ENCODE assay signal across 18 cellular contexts in genomic region chr9:134125413-134126095, GRCh38. TPM values are rescaled to one million over a fixed set of nuclear protein-coding genes. Genes with fewer than 3 reads are reported as not detected.
DNase-seq lines count a peak whose midpoint lies in the region; ATAC-seq and TF ChIP-seq lines count a peak whose summit lies in the region.
"Had no signal": no experiment of that assay in that cellular context is flagged by ENCODE, and none has a peak within 500 bp of the region (broad histone marks: within the 10 kb centered on the region; RNA-seq: fewer than 3 reads in every experiment).

No MANE protein-coding gene starts in this region.

- H3K79me2 ChIP-seq in neural progenitor cell (ENCODE audit: low read depth): no peaks in the 10 kb centered on the region

- no peaks in the 10 kb centered on the region for H3K36me3 Mint-ChIP-seq in neural progenitor cell
- no peaks in the 10 kb centered on the region for H3K36me3 Mint-ChIP-seq in activated naive CD8-positive, alpha-beta T cell treated with anti-CD3 and anti-CD28 coated beads for 36 hours

- no peak overlapping the region for H3K4me2 ChIP-seq in neural progenitor cell

- H3K9ac ChIP-seq in neural progenitor cell: no peak overlapping the region

- no peaks in the 10 kb centered on the region for H3K9me3 ChIP-seq in right atrium auricular region
- H3K9me3 ChIP-seq in neural progenitor cell (ENCODE audit: low read depth): no peaks in the 10 kb centered on the region
- H3K9me3 ChIP-seq: HAP-1 had no signal

- H4K20me1 ChIP-seq in neural progenitor cell (ENCODE audit: low read depth): no peaks in the 10 kb centered on the region

- ATAC-seq in left ventricle myocardium superior (no peak), esophagus mucosa (peak; percentile 21)

- peaks cover 15% of the 10 kb centered on the region for H3K4me1 Mint-ChIP-seq in neural progenitor cell
- peaks cover 2% of the 10 kb centered on the region for H3K4me1 Mint-ChIP-seq in activated naive CD8-positive, alpha-beta T cell treated with anti-CD3 and anti-CD28 coated beads for 36 hours

- peak; percentile 29 for DNase-seq in left ventricle myocardium superior
- no peak for DNase-seq in right atrium auricular region (ENCODE audit: low spot score)
- DNase-seq in neural progenitor cell (ENCODE audit: low spot score): no peak
- no peak for DNase-seq in activated naive CD8-positive, alpha-beta T cell treated with anti-CD3 and anti-CD28 coated beads for 36 hours
- no peak for DNase-seq in NCI-H748 (lab: John Stamatoyannopoulos, UW; ENCODE audit: unreplicated experiment)
- no peak for DNase-seq in HT-29 (ENCODE audit: low spot score)
- DNase-seq: AML-193; Calu3; CD4-positive, alpha-beta T cell; DMS79 treated with DMSO at 0.1 percent for 48 hours; IMR-90; NCI-H1417 treated with DMSO at 0.1 percent for 48 hours; NCI-H2029 treated with DMSO at 0.1 percent for 48 hours; NCI-H226; NCI-H526 had no signal

- H3F3A ChIP-seq in neural progenitor cell (ENCODE audit: low read depth): peaks cover 13% of the 10 kb centered on the region

- H3K36me3 ChIP-seq in right atrium auricular region (no peaks in the 10 kb centered on the region), neural progenitor cell (no peaks in the 10 kb centered on the region)
- H3K36me3 ChIP-seq: HAP-1 had no signal

- no peak overlapping the region for H3K4me3 Mint-ChIP-seq in neural progenitor cell
- no peak overlapping the region for H3K4me3 Mint-ChIP-seq in activated naive CD8-positive, alpha-beta T cell treated with anti-CD3 and anti-CD28 coated beads for 36 hours
- H3K4me3 Mint-ChIP-seq: CD4-positive, alpha-beta T cell had no signal

- H3K9me3 Mint-ChIP-seq in neural progenitor cell: peaks cover 3% of the 10 kb centered on the region
- H3K9me3 Mint-ChIP-seq in activated naive CD8-positive, alpha-beta T cell treated with anti-CD3 and anti-CD28 coated beads for 36 hours: no peaks in the 10 kb centered on the region
- H3K9me3 Mint-ChIP-seq: CD4-positive, alpha-beta T cell had no signal

- H3K27ac ChIP-seq in right atrium auricular region: no peak overlapping the region
- H3K27ac ChIP-seq in neural progenitor cell: no peak overlapping the region

- H3K4me1 ChIP-seq in right atrium auricular region (no peaks in the 10 kb centered on the region), neural progenitor cell (peaks cover 12% of the 10 kb centered on the region)
- H3K4me1 ChIP-seq: HAP-1 had no signal

- H3K27me3 Mint-ChIP-seq in neural progenitor cell (ENCODE audit: insufficient read depth, low read depth): peaks cover 2% of the 10 kb centered on the region
- no peaks in the 10 kb centered on the region for H3K27me3 Mint-ChIP-seq in activated naive CD8-positive, alpha-beta T cell treated with anti-CD3 and anti-CD28 coated beads for 36 hours
- H3K27me3 Mint-ChIP-seq: CD4-positive, alpha-beta T cell had no signal

- H3K4me3 ChIP-seq in right atrium auricular region (no peak overlapping the region), neural progenitor cell (no peak overlapping the region)
- H3K4me3 ChIP-seq: HAP-1 had no signal

- intact Hi-C loops in left ventricle myocardium superior (cut with micrococcal nuclease): no loop called here

- no peak overlapping the region for H2AFZ ChIP-seq in neural progenitor cell (replicated peaks)

- peak overlapping the region; percentile 27 for H3K27ac Mint-ChIP-seq in neural progenitor cell
- H3K27ac Mint-ChIP-seq in activated naive CD8-positive, alpha-beta T cell treated with anti-CD3 and anti-CD28 coated beads for 36 hours: no peak overlapping the region
- H3K27ac Mint-ChIP-seq: CD4-positive, alpha-beta T cell had no signal

- H3K27me3 ChIP-seq in right atrium auricular region (no peaks in the 10 kb centered on the region), neural progenitor cell (no peaks in the 10 kb centered on the region)

- TF ChIP-seq CTCF in right atrium auricular region (IDR thresholded peaks at IDR 0.05): no peak
- TF ChIP-seq CTCF in neural progenitor cell (IDR thresholded peaks at IDR 0.05): no peak

RNA-seq across cellular contexts. Expression of gene WDR5, which starts 10.3 kb away (rescaled TPM):
- total RNA-seq in left ventricle myocardium superior (19.6 TPM), right atrium auricular region (10 to 100 TPM; 14.1 to 17.5 TPM), esophagus mucosa (26.6 TPM), neural progenitor cell (ENCODE audit: low replicate concordance) (26.7 and 48.7 TPM in 2 replicates)
- 10 to 100 TPM; 64.6 to 65.6 TPM for total RNA-seq in activated naive CD8-positive, alpha-beta T cell treated with anti-CD3 and anti-CD28 coated beads for 36 hours
- 37.3 and 42.5 TPM in 2 replicates for total RNA-seq in HT-29 (2014; rRNA removed; shearing (Covaris generic))

RNA-seq across cellular contexts. Expression of gene RNU6ATAC, which starts 38.8 kb away (rescaled TPM):
- total RNA-seq in left ventricle myocardium superior (94.3 TPM), right atrium auricular region (not detected), esophagus mucosa (85.2 TPM), neural progenitor cell (ENCODE audit: low replicate concordance) (not detected in 2 replicates)
- 10 to 100 TPM; 17.0 to 22.1 TPM for total RNA-seq in activated naive CD8-positive, alpha-beta T cell treated with anti-CD3 and anti-CD28 coated beads for 36 hours
- not detected in 2 replicates for total RNA-seq in HT-29 (2014; rRNA removed; shearing (Covaris generic))
- total RNA-seq: IMR-90, LHCN-M2 had no signal

RNA-seq across cellular contexts. Expression of gene BRD3, which starts 57.7 kb away (rescaled TPM):
- total RNA-seq in left ventricle myocardium superior (28.7 TPM), right atrium auricular region (10 to 100 TPM; 14.1 to 18.5 TPM), esophagus mucosa (13.2 TPM), neural progenitor cell (ENCODE audit: low replicate concordance) (14.8 and 21.7 TPM in 2 replicates)
- 10 to 100 TPM; 32.3 to 34.0 TPM for total RNA-seq in activated naive CD8-positive, alpha-beta T cell treated with anti-CD3 and anti-CD28 coated beads for 36 hours
- total RNA-seq in HT-29 (2014; rRNA removed; shearing (Covaris generic)): 15.8 and 21.8 TPM in 2 replicates

Comparison
In these comparisons a context has a peak if more than half of its experiments do, and no peak if none do; other contexts are left out.
1. RNA of gene RNU6ATAC, which starts 38.8 kb away (total RNA-seq): 94.3 TPM in left ventricle myocardium superior (single experiment), 85.2 TPM in esophagus mucosa (single experiment) and 17.0 to 22.1 TPM in activated naive CD8-positive, alpha-beta T cell treated with anti-CD3 and anti-CD28 coated beads for 36 hours; not detected in right atrium auricular region, not detected in neural progenitor cell and not detected in HT-29; every median in the first group is over 10 times any median in the second.